In genomic region chr9:123424131-123424530, GRCh38 we compare ENCODE assay signal across 19 cellular contexts.
A peak's percentile ranks its signal among the peaks of the same experiment; 100 is the strongest.
DNase-seq lines count a peak whose midpoint lies in the region; ATAC-seq, FAIRE-seq and TF ChIP-seq lines count a peak whose summit lies in the region.
"Had no signal": no experiment of that assay in that cellular context is flagged by ENCODE, and none has a peak within 500 bp of the region (broad histone marks: within the 10 kb centered on the region; RNA-seq: fewer than 3 reads in every experiment).

No MANE protein-coding gene starts in this region.

- BruUV-seq in HepG2 (replicated peaks; lab: Mats Ljungman, UMichigan), result no TSS peak

- TF ChIP-seq POLR2A in right lobe of liver (IDR thresholded peaks at IDR 0.05) (no peak), HepG2 (IDR thresholded peaks at IDR 0.05; ENCODE audit: insufficient read depth in 1 of 2, low read depth in 2 of 2, low read length in 2 of 2) (no peak)

- in situ Hi-C loops in HepG2 (cut with HindIII; ENCODE audit: extremely low pct_ligation_motif_present, low pct_unique_long_range_greater_than_20kb) (loop anchor here (25.0 kb wide), 1 partner anchor 613 kb away; no protein-coding TSS in a partner anchor), ACHN (cut with HindIII; ENCODE audit: low pct_ligation_motif_present, low pct_unique_long_range_greater_than_20kb, low sequenced_read_pairs) (no loop called here)

- DNase-seq in right lobe of liver (peak in 2 of 3 donors; percentile 2 to 7), HepG2 (ENCODE audit: low spot score) (no peak), left cardiac atrium (peak; percentile 25), posterior vena cava (ENCODE audit: low spot score) (peak; percentile 58), DMS 273 (lab: John Stamatoyannopoulos, UW; ENCODE audit: unreplicated experiment) (no peak), DMS153 (lab: John Stamatoyannopoulos, UW) (no peak), ACHN (no peak)
- DNase-seq in effector memory CD4-positive, alpha-beta T cell, result no peak
- DNase-seq: 8988T, Calu3, H7, Karpas-422, NCI-H1092, NCI-H1417 treated with DMSO at 0.1 percent for 48 hours, NCI-H187 treated with DMSO at 0.1 percent for 48 hours, NCI-H446, NCI-H526 treated with DMSO at 0.1 percent for 48 hours, SHP77 had no signal

- no peak overlapping the region for H3K9ac ChIP-seq in HepG2 (ENCODE audit: insufficient read depth, low read depth, low read length)

- H2AFZ ChIP-seq in HepG2 (ENCODE audit: low read length), result no peak overlapping the region
- H2AFZ ChIP-seq: PC-9 had no signal

- H3K27me3 ChIP-seq in right lobe of liver (no peaks in the 10 kb centered on the region), HepG2 (ENCODE audit: control insufficient read depth in 1 of 2, insufficient read depth in 2 of 2, low read length in 2 of 2) (no peaks in the 10 kb centered on the region)
- no peaks in the 10 kb centered on the region for H3K27me3 ChIP-seq in effector memory CD4-positive, alpha-beta T cell (replicated peaks; ENCODE audit: control insufficient read depth, insufficient read depth, low read length, poor library complexity, severe bottlenecking)

- peaks cover 0 to 3% (median 0%) of the 10 kb centered on the region in 4 donors for H3K36me3 ChIP-seq in right lobe of liver
- H3K36me3 ChIP-seq in HepG2 (replicated peaks in 1 of 2; ENCODE audit: control insufficient read depth in 1 of 2, insufficient read depth in 2 of 2, low read length in 2 of 2), result peaks cover 9 to 52% of the 10 kb centered on the region in 2 experiments; a peak in 4 of 5 replicates
- H3K36me3 ChIP-seq in effector memory CD4-positive, alpha-beta T cell (ENCODE audit: control insufficient read depth, insufficient read depth, low read length), result no peaks in the 10 kb centered on the region

- H4K20me1 ChIP-seq in HepG2 (ENCODE audit: insufficient read depth, low read length), result no peaks in the 10 kb centered on the region

- 100% methylated on average over 1 of the region's 5 CpGs for WGBS in right lobe of liver (ENCODE audit: insufficient coverage, low coverage, low lambda C conversion rate, missing lambda C conversion rate)
- 95% methylated on average over 5 of the region's 5 CpGs for WGBS in HepG2 (ENCODE audit: low lambda C conversion rate)

- POLR2A ChIA-PET in HepG2 (lab: Yijun Ruan, JAX), result no interaction called here

- H3K4me2 ChIP-seq in HepG2 (ENCODE audit: low read depth, low read length), result no peak overlapping the region
- H3K4me2 ChIP-seq: PC-9 had no signal

- no peaks in the 10 kb centered on the region for H3K9me3 ChIP-seq in right lobe of liver
- no peaks in the 10 kb centered on the region for H3K9me3 ChIP-seq in HepG2 (ENCODE audit: low read length)
- H3K9me3 ChIP-seq in effector memory CD4-positive, alpha-beta T cell (ENCODE audit: control insufficient read depth, low read length), result no peaks in the 10 kb centered on the region

- TF ChIP-seq RAD21 in HepG2 (CRISPR knock-in tag; IDR thresholded peaks at IDR 0.05), result no peak

- TF ChIP-seq CTCF in right lobe of liver (IDR thresholded peaks at IDR 0.05) (no peak), HepG2 (CRISPR knock-in tag; IDR thresholded peaks at IDR 0.05) (no peak)

- FAIRE-seq in HepG2 (lab: Jason Lieb, UNC), result no peak

- CTCF ChIA-PET in HepG2 (lab: Yijun Ruan, JAX; ENCODE audit: low intra/inter-chr PET ratio, low total read pairs), result no interaction called here

- H3K4me1 ChIP-seq in right lobe of liver (no peaks in the 10 kb centered on the region), HepG2 (ENCODE audit: insufficient read depth, low read length) (no peaks in the 10 kb centered on the region)
- H3K4me1 ChIP-seq in effector memory CD4-positive, alpha-beta T cell (ENCODE audit: control insufficient read depth, insufficient read depth, low read length, poor library complexity, severe bottlenecking), result no peaks in the 10 kb centered on the region

- no peaks in the 10 kb centered on the region for H3K79me2 ChIP-seq in HepG2 (ENCODE audit: insufficient read depth, low read length)

- TF ChIP-seq EP300 in HepG2 (IDR thresholded peaks at IDR 0.05; ENCODE audit: low read depth in 2 of 2, low read length in 2 of 2) (no peak), HepG2 (CRISPR knock-in tag; IDR thresholded peaks at IDR 0.05; ENCODE audit: borderline replicate concordance) (no peak)

- intact Hi-C loops in right lobe of liver (cut with DNase I) (no loop called here), HepG2 (cut with micrococcal nuclease; ENCODE audit: unreplicated experiment) (no loop called here), left cardiac atrium (cut with DNase I) (no loop called here), posterior vena cava (cut with DNase I) (no loop called here)

- H3K27ac ChIP-seq in right lobe of liver, result no peak overlapping the region
- H3K27ac ChIP-seq in HepG2 (ENCODE audit: extremely low read length, insufficient read depth, low read length), result no peak overlapping the region
- no peak overlapping the region for H3K27ac ChIP-seq in effector memory CD4-positive, alpha-beta T cell (ENCODE audit: insufficient read depth, low read length, poor library complexity, severe bottlenecking)
- H3K27ac ChIP-seq: PC-9 had no signal

- H3K4me3 ChIP-seq in right lobe of liver (no peak overlapping the region), HepG2 (replicated peaks in 1 of 3; ENCODE audit: insufficient read depth in 1 of 3, low read depth in 2 of 3, low read length in 3 of 3) (no peak overlapping the region)
- no peak overlapping the region for H3K4me3 ChIP-seq in effector memory CD4-positive, alpha-beta T cell (ENCODE audit: insufficient read depth, low read depth, low read length, poor library complexity, severe bottlenecking)
- H3K4me3 ChIP-seq: PC-9 had no signal

- no peak for ATAC-seq in right lobe of liver
- ATAC-seq in HepG2, result no peak
- ATAC-seq in left cardiac atrium, result no peak

TF ChIP-seq in HepG2, 621 proteins besides CTCF, POLR2A, EP300 and RAD21 (continues in another document):
- TF ChIP-seq BATF2 (CRISPR knock-in tag; IDR thresholded peaks at IDR 0.05) (no peak), U2AF2 (IDR thresholded peaks at IDR 0.05; ENCODE audit: low read depth, low read length) (no peak), ZNF691 (CRISPR knock-in tag; IDR thresholded peaks at IDR 0.05; ENCODE audit: borderline replicate concordance, low read depth) (no peak), TOPORS (CRISPR knock-in tag; IDR thresholded peaks at IDR 0.05) (no peak), POLR2G (IDR thresholded peaks at IDR 0.05; ENCODE audit: low read depth, low read length) (no peak), ZNF510 (CRISPR knock-in tag; IDR thresholded peaks at IDR 0.05; ENCODE audit: low read depth) (no peak), ATF2 (CRISPR knock-in tag; IDR thresholded peaks at IDR 0.05) (no peak), ZNF224 (CRISPR knock-in tag; IDR thresholded peaks at IDR 0.05) (no peak), PHB2 (IDR thresholded peaks at IDR 0.05; ENCODE audit: partially characterized antibody) (no peak), ZBTB49 (CRISPR knock-in tag; IDR thresholded peaks at IDR 0.05; ENCODE audit: borderline replicate concordance) (no peak)

Comparison
In these comparisons a context has a peak if more than half of its experiments do, and no peak if none do; other contexts are left out.
1. DNase-seq: peak in right lobe of liver (2 of 3), left cardiac atrium (single experiment) and posterior vena cava (single experiment); none in HepG2 (single experiment), DMS 273 (single experiment), effector memory CD4-positive, alpha-beta T cell (0 of 3), DMS153 (single experiment) and ACHN (single experiment).